Comparison of ENCODE assay signal across 8 cellular contexts in the genomic region with DNA sequence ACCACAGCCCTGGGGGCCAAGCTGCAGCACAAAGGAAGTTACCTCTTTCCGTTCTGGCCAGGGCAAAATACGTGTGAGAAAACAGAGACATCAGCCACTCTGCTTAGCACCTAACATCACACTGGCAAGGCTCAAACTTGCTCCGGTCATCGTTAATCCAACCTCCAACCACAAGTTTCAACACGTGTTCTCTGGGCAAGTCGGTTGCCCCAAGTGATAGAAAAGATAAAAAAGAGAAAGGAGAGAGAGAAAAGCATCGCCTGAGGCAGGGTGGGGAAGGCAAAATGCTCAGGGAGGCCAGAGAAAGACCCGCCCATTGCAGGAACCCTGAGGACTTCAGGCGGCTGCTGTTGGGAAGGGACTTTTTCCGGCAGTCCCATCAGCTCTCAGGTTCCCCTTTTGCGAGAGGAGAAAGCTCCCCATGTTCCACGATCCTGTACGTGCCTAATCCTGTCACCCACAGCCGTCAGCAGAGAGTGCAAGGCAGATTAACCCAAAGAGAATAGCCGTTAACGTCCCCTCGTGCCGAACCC. TPM values are rescaled to one million over a fixed set of nuclear protein-coding genes. Genes with fewer than 3 reads are reported as not detected.
DNase-seq lines count a peak whose midpoint lies in the region; ATAC-seq and TF ChIP-seq lines count a peak whose summit lies in the region.

No MANE protein-coding gene starts in this region.

- peak; percentile 47 for TF ChIP-seq POLR2A in GM18505 (IDR thresholded peaks at IDR 0.05; ENCODE audit: borderline replicate concordance, extremely low read depth, insufficient read depth, insufficient read length)

- H3K27ac Mint-ChIP-seq in activated naive CD8-positive, alpha-beta T cell treated with anti-CD3 and anti-CD28 coated beads for 36 hours = peak overlapping the region; percentile 36
- H3K27ac Mint-ChIP-seq in osteocyte (ENCODE audit: unreplicated experiment) = peak overlapping the region; percentile 19

- H3K4me1 Mint-ChIP-seq in activated naive CD8-positive, alpha-beta T cell treated with anti-CD3 and anti-CD28 coated beads for 36 hours = peaks cover 37% of the 10 kb centered on the region
- H3K4me1 Mint-ChIP-seq in osteocyte (ENCODE audit: unreplicated experiment) = peaks cover 39% of the 10 kb centered on the region

- no peak for DNase-seq in activated naive CD8-positive, alpha-beta T cell treated with anti-CD3 and anti-CD28 coated beads for 36 hours
- no peak for DNase-seq in osteocyte (ENCODE audit: extremely low spot score, unreplicated experiment)
- no peak for DNase-seq in NCI-H2227 (lab: John Stamatoyannopoulos, UW; ENCODE audit: unreplicated experiment)
- no peak for DNase-seq in activated T-cell treated with anti-CD3 and anti-CD28 coated beads, Interleukin-2, amount 50 U/mL, for 48 hours
- no peak for DNase-seq in head of caudate nucleus

- intact Hi-C loops in head of caudate nucleus (cut with DNase I) = loop anchor here (10.0 kb wide), 2 partner anchors 46 to 146 kb away; a partner anchor contains a TSS

- no peak for TF ChIP-seq CTCF in osteocyte (IDR thresholded peaks at IDR 0.05)

- no peaks in the 10 kb centered on the region for H3K9me3 Mint-ChIP-seq in activated naive CD8-positive, alpha-beta T cell treated with anti-CD3 and anti-CD28 coated beads for 36 hours
- no peaks in the 10 kb centered on the region for H3K9me3 Mint-ChIP-seq in osteocyte (ENCODE audit: unreplicated experiment)

- no peak for ATAC-seq in GM18505 (IDR thresholded peaks at IDR 0.05; ENCODE audit: unreplicated experiment)
- ATAC-seq in HG03175 (IDR thresholded peaks at IDR 0.05; ENCODE audit: unreplicated experiment) = peak; percentile 63
- no peak for ATAC-seq in GM21576 (IDR thresholded peaks at IDR 0.05; ENCODE audit: unreplicated experiment)

- no peak overlapping the region for H3K4me3 Mint-ChIP-seq in activated naive CD8-positive, alpha-beta T cell treated with anti-CD3 and anti-CD28 coated beads for 36 hours
- H3K4me3 Mint-ChIP-seq in osteocyte (ENCODE audit: unreplicated experiment) = no peak overlapping the region

- H3K36me3 Mint-ChIP-seq in activated naive CD8-positive, alpha-beta T cell treated with anti-CD3 and anti-CD28 coated beads for 36 hours = no peaks in the 10 kb centered on the region
- H3K36me3 Mint-ChIP-seq in osteocyte (ENCODE audit: unreplicated experiment) = no peaks in the 10 kb centered on the region

- no peaks in the 10 kb centered on the region for H3K27me3 Mint-ChIP-seq in activated naive CD8-positive, alpha-beta T cell treated with anti-CD3 and anti-CD28 coated beads for 36 hours
- H3K27me3 Mint-ChIP-seq in osteocyte (ENCODE audit: unreplicated experiment) = no peaks in the 10 kb centered on the region

RNA-seq across cellular contexts. Expression of a gene that starts 18.5 kb away (rescaled TPM):
- total RNA-seq in activated naive CD8-positive, alpha-beta T cell treated with anti-CD3 and anti-CD28 coated beads for 36 hours = 1 to 10 TPM; 1.1 to 1.9 TPM
- total RNA-seq in osteocyte = 61.0 and 63.3 TPM in 2 replicates

RNA-seq across cellular contexts. Expression of a gene that starts 30.1 kb away (rescaled TPM):
- total RNA-seq in activated naive CD8-positive, alpha-beta T cell treated with anti-CD3 and anti-CD28 coated beads for 36 hours = 10 to 100 TPM; 93.0 to 96.1 TPM
- 1,725 and 1,814 TPM in 2 replicates for total RNA-seq in osteocyte

RNA-seq across cellular contexts. Expression of a gene that starts 36.9 kb away (rescaled TPM):
- total RNA-seq in activated naive CD8-positive, alpha-beta T cell treated with anti-CD3 and anti-CD28 coated beads for 36 hours = 100 to 1,000 TPM; 345 to 356 TPM
- 352 and 355 TPM in 2 replicates for total RNA-seq in osteocyte

RNA-seq across cellular contexts. Expression of a gene that starts 43.2 kb away (rescaled TPM):
- 100 to 1,000 TPM; 474 to 496 TPM for total RNA-seq in activated naive CD8-positive, alpha-beta T cell treated with anti-CD3 and anti-CD28 coated beads for 36 hours
- 671 and 698 TPM in 2 replicates for total RNA-seq in osteocyte

RNA-seq across cellular contexts. Expression of a gene that starts 43.2 kb away (rescaled TPM):
- not detected for total RNA-seq in activated naive CD8-positive, alpha-beta T cell treated with anti-CD3 and anti-CD28 coated beads for 36 hours
- total RNA-seq in osteocyte = 0.40 and 0.50 TPM in 2 replicates

Comparison
In these comparisons a context has a peak if more than half of its experiments do, and no peak if none do; other contexts are left out.
1. RNA of a gene that starts 18.5 kb away (total RNA-seq): 61.0 to 63.3 TPM in osteocyte; 1.1 to 1.9 TPM in activated naive CD8-positive, alpha-beta T cell treated with anti-CD3 and anti-CD28 coated beads for 36 hours; every median in the first group is over 10 times any median in the second.
2. RNA of a gene that starts 30.1 kb away (total RNA-seq): 1,725 to 1,814 TPM in osteocyte; 93.0 to 96.1 TPM in activated naive CD8-positive, alpha-beta T cell treated with anti-CD3 and anti-CD28 coated beads for 36 hours; every median in the first group is over 10 times any median in the second.